ENCODE assay signal across 2 cellular contexts in the genomic region with DNA sequence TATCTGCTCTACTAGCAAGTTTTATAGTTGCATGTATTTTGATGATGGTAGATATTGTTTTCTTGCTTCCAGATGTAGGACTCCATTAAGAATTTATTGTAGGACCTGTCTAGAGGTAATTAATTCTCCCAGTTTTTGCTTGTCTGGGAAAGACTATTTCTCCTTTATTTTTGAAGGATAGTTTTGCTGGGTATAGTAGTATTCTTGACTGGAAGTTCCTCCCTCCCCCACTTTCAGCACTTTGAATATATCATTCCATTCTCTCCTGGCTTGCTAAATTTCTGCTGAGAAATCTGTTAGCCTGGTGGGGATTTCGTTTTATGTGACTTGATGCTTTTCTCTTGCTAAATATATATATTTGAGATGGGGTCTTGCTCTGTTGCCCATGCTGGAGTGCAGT.
TF ChIP-seq lines count a peak whose summit lies in the region.

No MANE protein-coding gene starts in this region.

TF ChIP-seq in HEK293, 187 proteins besides CTCF, POLR2A, EP300 and RAD21 (continued from another document):
- TF ChIP-seq, protein P1, sequence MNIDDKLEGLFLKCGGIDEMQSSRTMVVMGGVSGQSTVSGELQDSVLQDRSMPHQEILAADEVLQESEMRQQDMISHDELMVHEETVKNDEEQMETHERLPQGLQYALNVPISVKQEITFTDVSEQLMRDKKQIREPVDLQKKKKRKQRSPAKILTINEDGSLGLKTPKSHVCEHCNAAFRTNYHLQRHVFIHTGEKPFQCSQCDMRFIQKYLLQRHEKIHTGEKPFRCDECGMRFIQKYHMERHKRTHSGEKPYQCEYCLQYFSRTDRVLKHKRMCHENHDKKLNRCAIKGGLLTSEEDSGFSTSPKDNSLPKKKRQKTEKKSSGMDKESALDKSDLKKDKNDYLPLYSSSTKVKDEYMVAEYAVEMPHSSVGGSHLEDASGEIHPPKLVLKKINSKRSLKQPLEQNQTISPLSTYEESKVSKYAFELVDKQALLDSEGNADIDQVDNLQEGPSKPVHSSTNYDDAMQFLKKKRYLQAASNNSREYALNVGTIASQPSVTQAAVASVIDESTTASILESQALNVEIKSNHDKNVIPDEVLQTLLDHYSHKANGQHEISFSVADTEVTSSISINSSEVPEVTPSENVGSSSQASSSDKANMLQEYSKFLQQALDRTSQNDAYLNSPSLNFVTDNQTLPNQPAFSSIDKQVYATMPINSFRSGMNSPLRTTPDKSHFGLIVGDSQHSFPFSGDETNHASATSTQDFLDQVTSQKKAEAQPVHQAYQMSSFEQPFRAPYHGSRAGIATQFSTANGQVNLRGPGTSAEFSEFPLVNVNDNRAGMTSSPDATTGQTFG (tag by site-specific recombination; IDR thresholded peaks at IDR 0.05; ENCODE audit: borderline replicate concordance), result no peak
- TF ChIP-seq, protein P2, sequence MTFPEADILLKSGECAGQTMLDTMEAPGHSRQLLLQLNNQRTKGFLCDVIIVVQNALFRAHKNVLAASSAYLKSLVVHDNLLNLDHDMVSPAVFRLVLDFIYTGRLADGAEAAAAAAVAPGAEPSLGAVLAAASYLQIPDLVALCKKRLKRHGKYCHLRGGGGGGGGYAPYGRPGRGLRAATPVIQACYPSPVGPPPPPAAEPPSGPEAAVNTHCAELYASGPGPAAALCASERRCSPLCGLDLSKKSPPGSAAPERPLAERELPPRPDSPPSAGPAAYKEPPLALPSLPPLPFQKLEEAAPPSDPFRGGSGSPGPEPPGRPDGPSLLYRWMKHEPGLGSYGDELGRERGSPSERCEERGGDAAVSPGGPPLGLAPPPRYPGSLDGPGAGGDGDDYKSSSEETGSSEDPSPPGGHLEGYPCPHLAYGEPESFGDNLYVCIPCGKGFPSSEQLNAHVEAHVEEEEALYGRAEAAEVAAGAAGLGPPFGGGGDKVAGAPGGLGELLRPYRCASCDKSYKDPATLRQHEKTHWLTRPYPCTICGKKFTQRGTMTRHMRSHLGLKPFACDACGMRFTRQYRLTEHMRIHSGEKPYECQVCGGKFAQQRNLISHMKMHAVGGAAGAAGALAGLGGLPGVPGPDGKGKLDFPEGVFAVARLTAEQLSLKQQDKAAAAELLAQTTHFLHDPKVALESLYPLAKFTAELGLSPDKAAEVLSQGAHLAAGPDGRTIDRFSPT (tag by site-specific recombination; IDR thresholded peaks at IDR 0.05), result no peak

TF ChIP-seq in K562, 482 proteins besides CTCF, POLR2A, EP300 and RAD21 (continued from another document):
- TF ChIP-seq, protein P3, sequence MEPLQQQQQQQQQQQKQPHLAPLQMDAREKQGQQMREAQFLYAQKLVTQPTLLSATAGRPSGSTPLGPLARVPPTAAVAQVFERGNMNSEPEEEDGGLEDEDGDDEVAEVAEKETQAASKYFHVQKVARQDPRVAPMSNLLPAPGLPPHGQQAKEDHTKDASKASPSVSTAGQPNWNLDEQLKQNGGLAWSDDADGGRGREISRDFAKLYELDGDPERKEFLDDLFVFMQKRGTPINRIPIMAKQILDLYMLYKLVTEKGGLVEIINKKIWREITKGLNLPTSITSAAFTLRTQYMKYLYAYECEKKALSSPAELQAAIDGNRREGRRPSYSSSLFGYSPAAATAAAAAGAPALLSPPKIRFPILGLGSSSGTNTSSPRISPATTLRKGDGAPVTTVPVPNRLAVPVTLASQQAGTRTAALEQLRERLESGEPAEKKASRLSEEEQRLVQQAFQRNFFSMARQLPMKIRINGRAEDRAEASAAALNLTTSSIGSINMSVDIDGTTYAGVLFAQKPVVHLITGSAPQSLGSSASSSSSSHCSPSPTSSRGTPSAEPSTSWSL (CRISPR knock-in tag; IDR thresholded peaks at IDR 0.05; ENCODE audit: borderline replicate concordance), result no peak
- TF ChIP-seq, protein P4, sequence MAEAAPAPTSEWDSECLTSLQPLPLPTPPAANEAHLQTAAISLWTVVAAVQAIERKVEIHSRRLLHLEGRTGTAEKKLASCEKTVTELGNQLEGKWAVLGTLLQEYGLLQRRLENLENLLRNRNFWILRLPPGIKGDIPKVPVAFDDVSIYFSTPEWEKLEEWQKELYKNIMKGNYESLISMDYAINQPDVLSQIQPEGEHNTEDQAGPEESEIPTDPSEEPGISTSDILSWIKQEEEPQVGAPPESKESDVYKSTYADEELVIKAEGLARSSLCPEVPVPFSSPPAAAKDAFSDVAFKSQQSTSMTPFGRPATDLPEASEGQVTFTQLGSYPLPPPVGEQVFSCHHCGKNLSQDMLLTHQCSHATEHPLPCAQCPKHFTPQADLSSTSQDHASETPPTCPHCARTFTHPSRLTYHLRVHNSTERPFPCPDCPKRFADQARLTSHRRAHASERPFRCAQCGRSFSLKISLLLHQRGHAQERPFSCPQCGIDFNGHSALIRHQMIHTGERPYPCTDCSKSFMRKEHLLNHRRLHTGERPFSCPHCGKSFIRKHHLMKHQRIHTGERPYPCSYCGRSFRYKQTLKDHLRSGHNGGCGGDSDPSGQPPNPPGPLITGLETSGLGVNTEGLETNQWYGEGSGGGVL (CRISPR knock-in tag; IDR thresholded peaks at IDR 0.05), result no peak
- peak; percentile 75; the same call in 1 of the 2 replicates for TF ChIP-seq TRIM28 (IDR thresholded peaks at IDR 0.05)
- TF ChIP-seq ZFP1 (CRISPR knock-in tag; IDR thresholded peaks at IDR 0.05), result peak; percentile 99
- peak in 1 of 2 experiments; percentile 70; a peak in 1 of 3 replicates for TF ChIP-seq CBX3 (IDR thresholded peaks at IDR 0.05; ENCODE audit: borderline replicate concordance in 1 of 2, low read length in 2 of 2)
- TF ChIP-seq, protein P5, sequence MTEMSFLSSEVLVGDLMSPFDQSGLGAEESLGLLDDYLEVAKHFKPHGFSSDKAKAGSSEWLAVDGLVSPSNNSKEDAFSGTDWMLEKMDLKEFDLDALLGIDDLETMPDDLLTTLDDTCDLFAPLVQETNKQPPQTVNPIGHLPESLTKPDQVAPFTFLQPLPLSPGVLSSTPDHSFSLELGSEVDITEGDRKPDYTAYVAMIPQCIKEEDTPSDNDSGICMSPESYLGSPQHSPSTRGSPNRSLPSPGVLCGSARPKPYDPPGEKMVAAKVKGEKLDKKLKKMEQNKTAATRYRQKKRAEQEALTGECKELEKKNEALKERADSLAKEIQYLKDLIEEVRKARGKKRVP (CRISPR knock-in tag; IDR thresholded peaks at IDR 0.05), result no peak
